Comparison of ENCODE assay signal across 25 cellular contexts in the genomic region with DNA sequence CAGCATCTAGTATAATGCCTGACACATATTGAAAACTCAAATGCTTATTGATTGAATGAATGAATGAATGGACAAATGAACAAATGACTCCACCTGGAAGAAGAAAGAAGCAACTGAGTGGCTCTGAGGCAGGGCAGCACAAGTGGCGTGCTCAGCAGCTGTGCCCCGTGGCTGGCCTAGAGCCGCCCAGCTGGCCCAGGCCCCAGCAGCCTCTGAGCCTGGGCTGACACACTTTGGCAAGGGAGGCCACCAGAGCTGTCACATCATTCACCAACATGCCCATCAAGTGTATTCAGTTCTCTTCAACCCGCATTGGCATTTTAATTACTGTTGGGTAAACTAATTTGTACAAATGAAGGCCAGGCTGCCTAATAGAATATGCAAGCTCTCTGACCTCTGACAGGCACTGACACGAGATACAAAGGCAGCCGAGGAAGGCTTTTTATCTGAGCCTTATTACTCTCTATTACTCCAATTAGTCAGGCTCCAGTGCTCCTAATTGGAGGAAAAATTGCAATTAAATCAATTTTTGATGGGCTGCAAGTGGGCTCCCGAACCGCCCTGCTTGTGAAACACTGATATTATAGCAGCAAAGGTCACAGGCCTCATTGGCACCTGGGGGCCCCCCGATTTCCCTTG. TPM values are rescaled to one million over a fixed set of nuclear protein-coding genes. Genes with fewer than 3 reads are reported as not detected.
DNase-seq lines count a peak whose midpoint lies in the region; ATAC-seq and TF ChIP-seq lines count a peak whose summit lies in the region.
"Had no signal": no experiment of that assay in that cellular context is flagged by ENCODE, and none has a peak within 500 bp of the region (broad histone marks: within the 10 kb centered on the region; RNA-seq: fewer than 3 reads in every experiment).

No MANE protein-coding gene starts in this region.

- H3K27ac ChIP-seq in endodermal cell (ENCODE audit: low read depth, low read length), result peak overlapping the region; percentile 12
- H3K27ac ChIP-seq in psoas muscle, result no peak overlapping the region
- H3K27ac ChIP-seq: cardiac muscle cell, SK-N-MC had no signal

- H3K4me1 ChIP-seq in endodermal cell (ENCODE audit: control insufficient read depth, insufficient read depth, low read length) (peaks cover 11% of the 10 kb centered on the region), psoas muscle (peaks cover 19% of the 10 kb centered on the region)
- H3K4me1 ChIP-seq: BE2C had no signal

- no peak overlapping the region for H3K4me3 Mint-ChIP-seq in endodermal cell
- no peak overlapping the region for H3K4me3 Mint-ChIP-seq in activated naive CD4-positive, alpha-beta T cell treated with anti-CD3 and anti-CD28 coated beads for 36 hours
- no peak overlapping the region for H3K4me3 Mint-ChIP-seq in activated naive CD8-positive, alpha-beta T cell treated with anti-CD3 and anti-CD28 coated beads, Interleukin-2, amount 50 U/mL, for 24 hours
- H3K4me3 Mint-ChIP-seq: GM23338; nephron; T-helper 1 cell treated with Interleukin-12 subunit alpha and Interleukin-12 subunit beta and Interleukin-4 antibody, amounts not matched to agents 30 μg/mL and 1 μg/mL, for 36 hours had no signal

- no peak overlapping the region for H3K27ac Mint-ChIP-seq in endodermal cell
- H3K27ac Mint-ChIP-seq in activated naive CD4-positive, alpha-beta T cell treated with anti-CD3 and anti-CD28 coated beads for 36 hours, result no peak overlapping the region
- no peak overlapping the region for H3K27ac Mint-ChIP-seq in activated naive CD8-positive, alpha-beta T cell treated with anti-CD3 and anti-CD28 coated beads, Interleukin-2, amount 50 U/mL, for 24 hours
- H3K27ac Mint-ChIP-seq: nephron; progenitor cell of endocrine pancreas; T-helper 1 cell treated with Interleukin-12 subunit alpha and Interleukin-12 subunit beta and Interleukin-4 antibody, amounts not matched to agents 30 μg/mL and 1 μg/mL, for 36 hours had no signal

- H3K9ac ChIP-seq in endodermal cell (ENCODE audit: extremely low read depth, low read length, poor library complexity, severe bottlenecking), result no peak overlapping the region

- H3K27me3 Mint-ChIP-seq in endodermal cell (ENCODE audit: insufficient read depth), result no peaks in the 10 kb centered on the region
- no peaks in the 10 kb centered on the region for H3K27me3 Mint-ChIP-seq in activated naive CD4-positive, alpha-beta T cell treated with anti-CD3 and anti-CD28 coated beads for 36 hours (ENCODE audit: low read depth)
- H3K27me3 Mint-ChIP-seq in activated naive CD8-positive, alpha-beta T cell treated with anti-CD3 and anti-CD28 coated beads, Interleukin-2, amount 50 U/mL, for 24 hours, result no peaks in the 10 kb centered on the region
- H3K27me3 Mint-ChIP-seq: progenitor cell of endocrine pancreas had no signal

- no peak for TF ChIP-seq CTCF in endodermal cell (conservative IDR thresholded peaks at IDR 0.05)
- no peak for TF ChIP-seq CTCF in psoas muscle (IDR thresholded peaks at IDR 0.05)

- 75 to 93% methylated on average over 2 to 9 of the region's 9 CpGs for WGBS in endodermal cell (ENCODE audit: insufficient coverage in 1 of 2, insufficient read length in 1 of 2), 2 experiments
- WGBS in psoas muscle, 3 donors, result 39 to 49% (median 44%) methylated on average over 9 of the region's 9 CpGs

- H3K36me3 Mint-ChIP-seq in endodermal cell (ENCODE audit: low read depth), result peaks cover 24% of the 10 kb centered on the region
- H3K36me3 Mint-ChIP-seq in activated naive CD4-positive, alpha-beta T cell treated with anti-CD3 and anti-CD28 coated beads for 36 hours (ENCODE audit: low read depth), result peaks cover 2% of the 10 kb centered on the region
- H3K36me3 Mint-ChIP-seq in activated naive CD8-positive, alpha-beta T cell treated with anti-CD3 and anti-CD28 coated beads, Interleukin-2, amount 50 U/mL, for 24 hours (ENCODE audit: low read depth), result peaks cover 7% of the 10 kb centered on the region

- H3K9me3 ChIP-seq in endodermal cell (ENCODE audit: control insufficient read depth, low read length), result peaks cover 4% of the 10 kb centered on the region
- H3K9me3 ChIP-seq in psoas muscle, result no peaks in the 10 kb centered on the region
- H3K9me3 ChIP-seq: BE2C had no signal

- H3K4me3 ChIP-seq in endodermal cell (ENCODE audit: low read length) (no peak overlapping the region), psoas muscle (no peak overlapping the region)
- H3K4me3 ChIP-seq: cardiac muscle cell, GM23338, K562, SK-N-MC, smooth muscle cell had no signal

- peak; percentile 88 for DNase-seq in NCI-H1105 treated with DMSO at 0.1 percent for 48 hours (lab: John Stamatoyannopoulos, UW)
- DNase-seq in endodermal cell, result peak; percentile 20
- DNase-seq in hypothalamus (lab: John Stamatoyannopoulos, UW), result peak in 29 of 51 donors; percentile 10 to 76 (median 41)
- DNase-seq in psoas muscle, result peak; percentile 37 to 79
- no peak for DNase-seq in activated naive CD4-positive, alpha-beta T cell treated with anti-CD3 and anti-CD28 coated beads for 36 hours
- DNase-seq in activated naive CD8-positive, alpha-beta T cell treated with anti-CD3 and anti-CD28 coated beads, Interleukin-2, amount 50 U/mL, for 24 hours, result no peak
- no peak for DNase-seq in COR-L47 (lab: John Stamatoyannopoulos, UW)
- DNase-seq in NCI-H510A (lab: John Stamatoyannopoulos, UW), result no peak
- DNase-seq: activated naive CD4-positive, alpha-beta T cell; activated T-cell treated with anti-CD3 and anti-CD28 coated beads, Interleukin-2, amount 50 U/mL, for 48 hours; amniotic stem cell; BE2C; dermis blood vessel endothelial cell; DMS79 treated with DMSO at 0.1 percent for 48 hours; MM.1S; NCI-H187; NCI-H2171 treated with DMSO at 0.1 percent for 48 hours had no signal

- intact Hi-C loops in psoas muscle (cut with DNase I), result no loop called here
- intact Hi-C loops in activated naive CD4-positive, alpha-beta T cell treated with anti-CD3 and anti-CD28 coated beads for 36 hours (cut with micrococcal nuclease), result no loop called here

- CTCF ChIA-PET in activated naive CD4-positive, alpha-beta T cell treated with anti-CD3 and anti-CD28 coated beads for 36 hours (lab: Charles Lee), result interaction anchor here (0.6 kb wide), 1 partner anchor 188 kb away, joined by 3 read pairs; the partner anchor contains the start of gene OGA

- H3K4me1 Mint-ChIP-seq in endodermal cell, result peaks cover 10% of the 10 kb centered on the region
- H3K4me1 Mint-ChIP-seq in activated naive CD4-positive, alpha-beta T cell treated with anti-CD3 and anti-CD28 coated beads for 36 hours (ENCODE audit: low read depth), result peaks cover 2% of the 10 kb centered on the region
- H3K4me1 Mint-ChIP-seq in activated naive CD8-positive, alpha-beta T cell treated with anti-CD3 and anti-CD28 coated beads, Interleukin-2, amount 50 U/mL, for 24 hours, result no peaks in the 10 kb centered on the region

- ATAC-seq in psoas muscle, result peak; percentile 95 to 97 (median 96)
- ATAC-seq in activated naive CD8-positive, alpha-beta T cell treated with anti-CD3 and anti-CD28 coated beads, Interleukin-2, amount 50 U/mL, for 24 hours, result no peak
- ATAC-seq: GM23338, K562 had no signal

- H3K27me3 ChIP-seq in endodermal cell (ENCODE audit: control insufficient read depth, insufficient read depth, low read length, poor library complexity, severe bottlenecking) (no peaks in the 10 kb centered on the region), psoas muscle (ENCODE audit: insufficient read depth in 3 of 3, low read length in 2 of 3) (no peaks in the 10 kb centered on the region)
- H3K27me3 ChIP-seq: BE2C, cardiac muscle cell had no signal

- H3K36me3 ChIP-seq in endodermal cell (ENCODE audit: control insufficient read depth, insufficient read depth, low read length) (peaks cover 7% of the 10 kb centered on the region), psoas muscle (ENCODE audit: insufficient read depth in 1 of 2, low read depth in 1 of 2) (peaks cover 0 to 3% of the 10 kb centered on the region in 2 donors)
- H3K36me3 ChIP-seq: BE2C, cardiac muscle cell had no signal

- peaks cover 2% of the 10 kb centered on the region for H3K9me3 Mint-ChIP-seq in endodermal cell
- H3K9me3 Mint-ChIP-seq in activated naive CD4-positive, alpha-beta T cell treated with anti-CD3 and anti-CD28 coated beads for 36 hours, result no peaks in the 10 kb centered on the region
- H3K9me3 Mint-ChIP-seq in activated naive CD8-positive, alpha-beta T cell treated with anti-CD3 and anti-CD28 coated beads, Interleukin-2, amount 50 U/mL, for 24 hours, result no peaks in the 10 kb centered on the region
- H3K9me3 Mint-ChIP-seq: nephron; T-helper 1 cell treated with Interleukin-12 subunit alpha and Interleukin-12 subunit beta and Interleukin-4 antibody, amounts not matched to agents 30 μg/mL and 1 μg/mL, for 36 hours had no signal

RNA-seq across cellular contexts. Expression of gene DPCD, which starts 41.8 kb away (rescaled TPM):
- total RNA-seq in endodermal cell (10 to 100 TPM; 33.3 to 52.0 TPM), psoas muscle (10 to 100 TPM in 2 of 4 donors, 1 to 10 TPM in 2; 6.6 to 12.2 (median 9.9) TPM)
- 43.1 TPM for polyA plus RNA-seq in endodermal cell (2013, experiment 1 of 2)
- polyA plus RNA-seq in endodermal cell (2013, experiment 2 of 2), result 46.7 TPM
- 10 to 100 TPM; 13.1 to 27.4 (median 15.1) TPM for polyA plus RNA-seq in psoas muscle
- total RNA-seq in activated naive CD4-positive, alpha-beta T cell treated with anti-CD3 and anti-CD28 coated beads for 36 hours, result 10 to 100 TPM; 13.8 to 14.1 TPM

RNA-seq across cellular contexts. Expression of gene POLL, which starts 41.8 kb away (rescaled TPM):
- total RNA-seq in endodermal cell (10 to 100 TPM; 51.8 to 59.3 TPM), psoas muscle (10 to 100 TPM; 21.2 to 29.3 (median 23.8) TPM)
- 39.0 TPM for polyA plus RNA-seq in endodermal cell (2013, experiment 1 of 2)
- 28.8 TPM for polyA plus RNA-seq in endodermal cell (2013, experiment 2 of 2)
- polyA plus RNA-seq in psoas muscle, result 10 to 100 TPM; 19.0 to 24.1 (median 21.6) TPM
- total RNA-seq in activated naive CD4-positive, alpha-beta T cell treated with anti-CD3 and anti-CD28 coated beads for 36 hours, result 10 to 100 TPM; 28.1 to 29.0 TPM

Comparison
In these comparisons a context has a peak if more than half of its experiments do, and no peak if none do; other contexts are left out.
1. DNase-seq: peak in NCI-H1105 treated with DMSO at 0.1 percent for 48 hours (single experiment), endodermal cell (single experiment), hypothalamus (29 of 51) and psoas muscle (2 of 2); none in activated naive CD4-positive, alpha-beta T cell treated with anti-CD3 and anti-CD28 coated beads for 36 hours (single experiment), activated naive CD8-positive, alpha-beta T cell treated with anti-CD3 and anti-CD28 coated beads, Interleukin-2, amount 50 U/mL, for 24 hours (single experiment), COR-L47 (single experiment) and NCI-H510A (single experiment).